1 cellular context compared by ENCODE assay signal in the genomic region with DNA sequence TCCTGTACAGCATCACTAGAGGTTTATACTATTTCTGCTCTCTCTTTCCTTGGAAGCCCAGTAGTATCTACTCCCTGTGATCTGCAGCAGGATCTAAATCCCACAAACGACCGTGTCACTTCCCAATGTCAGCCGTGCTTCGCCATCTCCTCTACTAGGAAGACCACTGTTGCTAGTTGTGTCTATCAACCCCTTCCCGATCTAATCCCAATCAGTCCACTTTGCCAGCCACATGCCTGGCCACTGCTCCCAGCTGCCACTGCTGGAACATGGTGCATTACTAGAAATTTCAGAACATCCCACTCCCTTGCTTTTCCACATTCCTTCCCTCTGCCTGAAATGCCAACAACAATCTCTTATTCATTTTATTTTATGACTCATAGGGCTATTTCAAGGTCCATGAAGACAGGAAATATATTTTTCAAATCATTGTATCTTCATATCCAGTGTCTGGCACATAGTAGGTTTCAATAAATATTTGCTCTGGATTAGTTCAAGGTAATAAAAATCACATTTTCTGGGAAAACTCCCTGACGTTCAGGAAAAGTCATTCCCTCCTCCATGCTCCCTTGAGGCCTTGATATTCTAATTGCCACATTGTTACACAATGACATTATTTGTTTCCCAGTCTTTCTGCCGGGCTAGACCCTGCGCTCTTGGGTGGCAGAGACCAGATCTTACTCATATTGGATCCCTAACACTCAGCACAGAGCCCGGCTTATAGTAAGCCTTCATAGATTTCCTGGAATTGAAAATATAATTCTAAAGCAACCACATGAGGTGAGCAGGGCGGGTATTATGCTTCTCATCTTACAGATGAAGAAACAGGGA.
TF ChIP-seq lines count a peak whose summit lies in the region.

No MANE protein-coding gene starts in this region.

TF ChIP-seq in GM23338, 12 proteins besides CTCF, POLR2A, EP300 and RAD21 (continued from another document):
- TF ChIP-seq, protein P1, sequence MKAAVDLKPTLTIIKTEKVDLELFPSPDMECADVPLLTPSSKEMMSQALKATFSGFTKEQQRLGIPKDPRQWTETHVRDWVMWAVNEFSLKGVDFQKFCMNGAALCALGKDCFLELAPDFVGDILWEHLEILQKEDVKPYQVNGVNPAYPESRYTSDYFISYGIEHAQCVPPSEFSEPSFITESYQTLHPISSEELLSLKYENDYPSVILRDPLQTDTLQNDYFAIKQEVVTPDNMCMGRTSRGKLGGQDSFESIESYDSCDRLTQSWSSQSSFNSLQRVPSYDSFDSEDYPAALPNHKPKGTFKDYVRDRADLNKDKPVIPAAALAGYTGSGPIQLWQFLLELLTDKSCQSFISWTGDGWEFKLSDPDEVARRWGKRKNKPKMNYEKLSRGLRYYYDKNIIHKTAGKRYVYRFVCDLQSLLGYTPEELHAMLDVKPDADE (IDR thresholded peaks at IDR 0.05), result no peak
- no peak for TF ChIP-seq NANOG (IDR thresholded peaks at IDR 0.05; ENCODE audit: borderline replicate concordance)
- TF ChIP-seq POLR2AphosphoS5 (IDR thresholded peaks at IDR 0.05; ENCODE audit: low read depth), result no peak
- no peak for TF ChIP-seq EZH2 (IDR thresholded peaks at IDR 0.05; ENCODE audit: low read depth, unreplicated experiment)
- TF ChIP-seq CREB1 (CRISPR knock-in tag; IDR thresholded peaks at IDR 0.05; ENCODE audit: low read depth), result no peak
- TF ChIP-seq, protein P2, sequence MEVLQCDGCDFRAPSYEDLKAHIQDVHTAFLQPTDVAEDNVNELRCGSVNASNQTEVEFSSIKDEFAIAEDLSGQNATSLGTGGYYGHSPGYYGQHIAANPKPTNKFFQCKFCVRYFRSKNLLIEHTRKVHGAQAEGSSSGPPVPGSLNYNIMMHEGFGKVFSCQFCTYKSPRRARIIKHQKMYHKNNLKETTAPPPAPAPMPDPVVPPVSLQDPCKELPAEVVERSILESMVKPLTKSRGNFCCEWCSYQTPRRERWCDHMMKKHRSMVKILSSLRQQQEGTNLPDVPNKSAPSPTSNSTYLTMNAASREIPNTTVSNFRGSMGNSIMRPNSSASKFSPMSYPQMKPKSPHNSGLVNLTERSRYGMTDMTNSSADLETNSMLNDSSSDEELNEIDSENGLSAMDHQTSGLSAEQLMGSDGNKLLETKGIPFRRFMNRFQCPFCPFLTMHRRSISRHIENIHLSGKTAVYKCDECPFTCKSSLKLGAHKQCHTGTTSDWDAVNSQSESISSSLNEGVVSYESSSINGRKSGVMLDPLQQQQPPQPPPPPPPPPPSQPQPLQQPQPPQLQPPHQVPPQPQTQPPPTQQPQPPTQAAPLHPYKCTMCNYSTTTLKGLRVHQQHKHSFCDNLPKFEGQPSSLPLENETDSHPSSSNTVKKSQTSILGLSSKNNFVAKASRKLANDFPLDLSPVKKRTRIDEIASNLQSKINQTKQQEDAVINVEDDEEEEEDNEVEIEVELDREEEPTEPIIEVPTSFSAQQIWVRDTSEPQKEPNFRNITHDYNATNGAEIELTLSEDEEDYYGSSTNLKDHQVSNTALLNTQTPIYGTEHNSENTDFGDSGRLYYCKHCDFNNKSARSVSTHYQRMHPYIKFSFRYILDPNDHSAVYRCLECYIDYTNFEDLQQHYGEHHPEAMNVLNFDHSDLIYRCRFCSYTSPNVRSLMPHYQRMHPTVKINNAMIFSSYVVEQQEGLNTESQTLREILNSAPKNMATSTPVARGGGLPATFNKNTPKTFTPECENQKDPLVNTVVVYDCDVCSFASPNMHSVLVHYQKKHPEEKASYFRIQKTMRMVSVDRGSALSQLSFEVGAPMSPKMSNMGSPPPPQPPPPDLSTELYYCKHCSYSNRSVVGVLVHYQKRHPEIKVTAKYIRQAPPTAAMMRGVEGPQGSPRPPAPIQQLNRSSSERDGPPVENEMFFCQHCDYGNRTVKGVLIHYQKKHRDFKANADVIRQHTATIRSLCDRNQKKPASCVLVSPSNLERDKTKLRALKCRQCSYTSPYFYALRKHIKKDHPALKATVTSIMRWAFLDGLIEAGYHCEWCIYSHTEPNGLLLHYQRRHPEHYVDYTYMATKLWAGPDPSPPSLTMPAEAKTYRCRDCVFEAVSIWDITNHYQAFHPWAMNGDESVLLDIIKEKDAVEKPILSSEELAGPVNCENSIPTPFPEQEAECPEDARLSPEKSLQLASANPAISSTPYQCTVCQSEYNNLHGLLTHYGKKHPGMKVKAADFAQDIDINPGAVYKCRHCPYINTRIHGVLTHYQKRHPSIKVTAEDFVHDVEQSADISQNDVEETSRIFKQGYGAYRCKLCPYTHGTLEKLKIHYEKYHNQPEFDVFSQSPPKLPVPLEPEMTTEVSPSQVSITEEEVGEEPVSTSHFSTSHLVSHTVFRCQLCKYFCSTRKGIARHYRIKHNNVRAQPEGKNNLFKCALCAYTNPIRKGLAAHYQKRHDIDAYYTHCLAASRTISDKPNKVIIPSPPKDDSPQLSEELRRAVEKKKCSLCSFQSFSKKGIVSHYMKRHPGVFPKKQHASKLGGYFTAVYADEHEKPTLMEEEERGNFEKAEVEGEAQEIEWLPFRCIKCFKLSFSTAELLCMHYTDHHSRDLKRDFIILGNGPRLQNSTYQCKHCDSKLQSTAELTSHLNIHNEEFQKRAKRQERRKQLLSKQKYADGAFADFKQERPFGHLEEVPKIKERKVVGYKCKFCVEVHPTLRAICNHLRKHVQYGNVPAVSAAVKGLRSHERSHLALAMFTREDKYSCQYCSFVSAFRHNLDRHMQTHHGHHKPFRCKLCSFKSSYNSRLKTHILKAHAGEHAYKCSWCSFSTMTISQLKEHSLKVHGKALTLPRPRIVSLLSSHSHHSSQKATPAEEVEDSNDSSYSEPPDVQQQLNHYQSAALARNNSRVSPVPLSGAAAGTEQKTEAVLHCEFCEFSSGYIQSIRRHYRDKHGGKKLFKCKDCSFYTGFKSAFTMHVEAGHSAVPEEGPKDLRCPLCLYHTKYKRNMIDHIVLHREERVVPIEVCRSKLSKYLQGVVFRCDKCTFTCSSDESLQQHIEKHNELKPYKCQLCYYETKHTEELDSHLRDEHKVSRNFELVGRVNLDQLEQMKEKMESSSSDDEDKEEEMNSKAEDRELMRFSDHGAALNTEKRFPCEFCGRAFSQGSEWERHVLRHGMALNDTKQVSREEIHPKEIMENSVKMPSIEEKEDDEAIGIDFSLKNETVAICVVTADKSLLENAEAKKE (CRISPR knock-in tag; IDR thresholded peaks at IDR 0.05), result no peak
- TF ChIP-seq ZNF331 (CRISPR knock-in tag; IDR thresholded peaks at IDR 0.05; ENCODE audit: low read depth), result no peak
- no peak for TF ChIP-seq JUNB (IDR thresholded peaks at IDR 0.05; ENCODE audit: unreplicated experiment)
- no peak for TF ChIP-seq EZH2phosphoT487 (IDR thresholded peaks at IDR 0.05; ENCODE audit: unreplicated experiment)
- no peak for TF ChIP-seq STAT1 (IDR thresholded peaks at IDR 0.05; ENCODE audit: unreplicated experiment)
TF ChIP-seq in GM23338: peak in this region for 0.
